14 cellular contexts compared by ENCODE assay signal in genomic region chr15:78208887-78209645, GRCh38. TPM values are rescaled to one million over a fixed set of nuclear protein-coding genes. Genes with fewer than 3 reads are reported as not detected.
DNase-seq lines count a peak whose midpoint lies in the region; ATAC-seq and TF ChIP-seq lines count a peak whose summit lies in the region.
"Had no signal": no experiment of that assay in that cellular context is flagged by ENCODE, and none has a peak within 500 bp of the region (broad histone marks: within the 10 kb centered on the region; RNA-seq: fewer than 3 reads in every experiment).

No MANE protein-coding gene starts in this region.

- no peaks in the 10 kb centered on the region for H3K9me3 Mint-ChIP-seq in activated CD4-positive, alpha-beta T cell treated with anti-CD3 and anti-CD28 coated beads, Interleukin-2, amount 10 ng/mL, durations not matched to agents 7 days and 5 days
- H3K9me3 Mint-ChIP-seq: activated naive CD4-positive, alpha-beta T cell treated with anti-CD3 and anti-CD28 coated beads, Interleukin-2, amount 10 ng/mL, durations not matched to agents 7 days and 5 days; naive B cell had no signal

- H3K27ac Mint-ChIP-seq in activated CD4-positive, alpha-beta T cell treated with anti-CD3 and anti-CD28 coated beads, Interleukin-2, amount 10 ng/mL, durations not matched to agents 7 days and 5 days = no peak overlapping the region
- H3K27ac Mint-ChIP-seq: activated naive CD4-positive, alpha-beta T cell treated with anti-CD3 and anti-CD28 coated beads, Interleukin-2, amount 10 ng/mL, durations not matched to agents 7 days and 5 days; naive B cell had no signal

- no peaks in the 10 kb centered on the region for H3K36me3 ChIP-seq in left lung
- H3K36me3 ChIP-seq: upper lobe of left lung had no signal

- H3K4me1 Mint-ChIP-seq in activated CD4-positive, alpha-beta T cell treated with anti-CD3 and anti-CD28 coated beads, Interleukin-2, amount 10 ng/mL, durations not matched to agents 7 days and 5 days = no peaks in the 10 kb centered on the region
- H3K4me1 Mint-ChIP-seq: activated naive CD4-positive, alpha-beta T cell treated with anti-CD3 and anti-CD28 coated beads, Interleukin-2, amount 10 ng/mL, durations not matched to agents 7 days and 5 days; naive B cell had no signal

- POLR2A ChIA-PET in activated CD4-positive, alpha-beta T cell treated with anti-CD3 and anti-CD28 coated beads, Interleukin-2, amount 10 ng/mL, durations not matched to agents 7 days and 5 days (lab: Charles Lee) = no interaction called here

- H3K27me3 ChIP-seq in left lung = peaks cover 0 to 3% of the 10 kb centered on the region in 2 donors
- H3K27me3 ChIP-seq: upper lobe of left lung had no signal

- H3K4me3 Mint-ChIP-seq in activated CD4-positive, alpha-beta T cell treated with anti-CD3 and anti-CD28 coated beads, Interleukin-2, amount 10 ng/mL, durations not matched to agents 7 days and 5 days = no peak overlapping the region
- H3K4me3 Mint-ChIP-seq: activated naive CD4-positive, alpha-beta T cell treated with anti-CD3 and anti-CD28 coated beads, Interleukin-2, amount 10 ng/mL, durations not matched to agents 7 days and 5 days; naive B cell had no signal

- H3K4me3 ChIP-seq in left lung = no peak overlapping the region
- H3K4me3 ChIP-seq: upper lobe of left lung had no signal

- intact Hi-C loops in left lung (cut with DNase I) = no loop called here

- no peaks in the 10 kb centered on the region for H3K36me3 Mint-ChIP-seq in activated CD4-positive, alpha-beta T cell treated with anti-CD3 and anti-CD28 coated beads, Interleukin-2, amount 10 ng/mL, durations not matched to agents 7 days and 5 days (ENCODE audit: low read depth)
- H3K36me3 Mint-ChIP-seq: activated naive CD4-positive, alpha-beta T cell treated with anti-CD3 and anti-CD28 coated beads, Interleukin-2, amount 10 ng/mL, durations not matched to agents 7 days and 5 days; naive B cell had no signal

- H3K27ac ChIP-seq in left lung = no peak overlapping the region
- H3K27ac ChIP-seq in substantia nigra (ENCODE audit: low read depth, low read length, poor library complexity, severe bottlenecking) = peak overlapping the region; percentile 83
- H3K27ac ChIP-seq: upper lobe of left lung had no signal

- H3K9me3 ChIP-seq in left lung = no peaks in the 10 kb centered on the region
- H3K9me3 ChIP-seq: upper lobe of left lung had no signal

- CTCF ChIA-PET in activated CD4-positive, alpha-beta T cell treated with anti-CD3 and anti-CD28 coated beads, Interleukin-2, amount 10 ng/mL, durations not matched to agents 7 days and 5 days (lab: Charles Lee) = no interaction called here

- ATAC-seq in left lung = peak; percentile 63

- no peak for TF ChIP-seq CTCF in left lung (IDR thresholded peaks at IDR 0.05)

- DNase-seq in activated CD4-positive, alpha-beta T cell treated with anti-CD3 and anti-CD28 coated beads, Interleukin-2, amount 10 ng/mL, durations not matched to agents 7 days and 5 days = peak; percentile 3
- DNase-seq in activated CD4-positive, alpha-beta T cell treated with anti-CD3 and anti-CD28 coated beads for 48 hours = no peak
- DNase-seq in amniotic epithelial cell (ENCODE audit: low read depth) (peak; percentile 31), left lung (no peak), substantia nigra (lab: John Stamatoyannopoulos, UW) (peak in 8 of 49 donors; percentile 32 to 66 (median 36)), cerebellar nuclear complex (lab: John Stamatoyannopoulos, UW) (no peak), SK-N-DZ (ENCODE audit: low spot score) (no peak)
- DNase-seq in activated CD8-positive, alpha-beta memory T cell treated with anti-CD3 and anti-CD28 coated beads, Interleukin-2, amount 50 U/mL, for 48 hours = no peak
- DNase-seq: activated CD4-positive, alpha-beta T cell treated with anti-CD3 and anti-CD28 coated beads, Interleukin-2, amount 50 U/mL, for 4 hours; activated naive CD4-positive, alpha-beta T cell treated with anti-CD3 and anti-CD28 coated beads, Interleukin-2, amount 10 ng/mL, durations not matched to agents 7 days and 5 days; naive B cell; T-helper 2 cell had no signal

- no peaks in the 10 kb centered on the region for H3K4me1 ChIP-seq in left lung

- peaks cover 4% of the 10 kb centered on the region for H3K27me3 Mint-ChIP-seq in activated CD4-positive, alpha-beta T cell treated with anti-CD3 and anti-CD28 coated beads, Interleukin-2, amount 10 ng/mL, durations not matched to agents 7 days and 5 days

RNA-seq across cellular contexts. Expression of gene ACSBG1, which starts 25.3 kb away (rescaled TPM):
- total RNA-seq in activated CD4-positive, alpha-beta T cell treated with anti-CD3 and anti-CD28 coated beads, Interleukin-2, amount 10 ng/mL, durations not matched to agents 7 days and 5 days = not detected
- total RNA-seq in left lung = 1 to 10 TPM in 1 of 2 donors, not detected in 1; 1.9 TPM
- polyA plus RNA-seq in SK-N-DZ (2014; cell fraction: cytosol; rRNA removed) = 0.08 and 0.20 TPM in 2 replicates
- polyA plus RNA-seq in SK-N-DZ (2014; cell fraction: nucleus; rRNA removed) = 0.12 and 0.20 TPM in 2 replicates
- total RNA-seq: chondrocyte had no signal

RNA-seq across cellular contexts. Expression of gene DNAJA4, which starts 55.3 kb away (rescaled TPM):
- 10 to 100 TPM; 28.5 to 31.2 TPM for total RNA-seq in activated CD4-positive, alpha-beta T cell treated with anti-CD3 and anti-CD28 coated beads, Interleukin-2, amount 10 ng/mL, durations not matched to agents 7 days and 5 days
- total RNA-seq in left lung = 10 to 100 TPM; 17.2 to 22.3 TPM
- 0.09 and 0.29 TPM in 2 replicates for polyA plus RNA-seq in SK-N-DZ (2014; cell fraction: cytosol; rRNA removed)
- 0.52 and 1.0 TPM in 2 replicates for polyA plus RNA-seq in SK-N-DZ (2014; cell fraction: nucleus; rRNA removed)

RNA-seq across cellular contexts. Expression of gene IDH3A, which starts 59.9 kb away (rescaled TPM):
- 10 to 100 TPM; 65.1 to 71.2 TPM for total RNA-seq in activated CD4-positive, alpha-beta T cell treated with anti-CD3 and anti-CD28 coated beads, Interleukin-2, amount 10 ng/mL, durations not matched to agents 7 days and 5 days
- total RNA-seq in left lung = 10 to 100 TPM; 60.3 to 81.1 TPM
- polyA plus RNA-seq in SK-N-DZ (2014; cell fraction: cytosol; rRNA removed) = 21.2 and 24.0 TPM in 2 replicates
- 21.9 and 30.6 TPM in 2 replicates for polyA plus RNA-seq in SK-N-DZ (2014; cell fraction: nucleus; rRNA removed)

Comparison
In these comparisons a context has a peak if more than half of its experiments do, and no peak if none do; other contexts are left out.
1. DNase-seq: peak in activated CD4-positive, alpha-beta T cell treated with anti-CD3 and anti-CD28 coated beads, Interleukin-2, amount 10 ng/mL, durations not matched to agents 7 days and 5 days (single experiment) and amniotic epithelial cell (single experiment); none in activated CD4-positive, alpha-beta T cell treated with anti-CD3 and anti-CD28 coated beads for 48 hours (single experiment), left lung (0 of 2), cerebellar nuclear complex (0 of 2), SK-N-DZ (single experiment) and activated CD8-positive, alpha-beta memory T cell treated with anti-CD3 and anti-CD28 coated beads, Interleukin-2, amount 50 U/mL, for 48 hours (single experiment).